1 cellular context compared by ENCODE assay signal in genomic region chr3:141421639-141422319, GRCh38.
TF ChIP-seq lines count a peak whose summit lies in the region.

No MANE protein-coding gene starts in this region.

TF ChIP-seq in A549, 52 proteins besides CTCF, POLR2A, EP300 and RAD21 (continued from another document):
- TF ChIP-seq REST (IDR thresholded peaks at IDR 0.05), result no peak
- TF ChIP-seq E2F6 (IDR thresholded peaks at IDR 0.05; ENCODE audit: borderline replicate concordance, low read depth), result no peak
- TF ChIP-seq NFE2L2 (conservative IDR thresholded peaks at IDR 0.05; ENCODE audit: low read length), result no peak
- peak; percentile 58 for TF ChIP-seq MAFK (IDR thresholded peaks at IDR 0.05; ENCODE audit: partially characterized antibody)
- TF ChIP-seq ZC3H11A (IDR thresholded peaks at IDR 0.05), result no peak
- no peak for TF ChIP-seq RFX5 (IDR thresholded peaks at IDR 0.05)
- TF ChIP-seq CEBPB (IDR thresholded peaks at IDR 0.05), result no peak
- peak; percentile 68; the same call in 1 of the 2 replicates for TF ChIP-seq FOSL2 (IDR thresholded peaks at IDR 0.05)
- peak; percentile 89 for TF ChIP-seq FOSL2 (CRISPR knock-in tag; IDR thresholded peaks at IDR 0.05)
- peak; percentile 77; the same call in 1 of the 2 replicates for TF ChIP-seq GATA3 (IDR thresholded peaks at IDR 0.05; ENCODE audit: borderline replicate concordance)
- no peak for TF ChIP-seq ZFP36 (IDR thresholded peaks at IDR 0.05; ENCODE audit: borderline replicate concordance, partially characterized antibody)
- TF ChIP-seq HOXB5 (CRISPR knock-in tag; IDR thresholded peaks at IDR 0.05), result peak; percentile 15; the same call in 1 of the 2 replicates
- peak; percentile 59; the same call in 1 of the 2 replicates for TF ChIP-seq MAX (IDR thresholded peaks at IDR 0.05)
- TF ChIP-seq POLR2AphosphoS2 (conservative IDR thresholded peaks at IDR 0.05; ENCODE audit: low read length), result no peak
- TF ChIP-seq EHMT2 (IDR thresholded peaks at IDR 0.05; ENCODE audit: low read depth), result no peak
- TF ChIP-seq NPAS2 (CRISPR knock-in tag; IDR thresholded peaks at IDR 0.05; ENCODE audit: borderline replicate concordance), result no peak
- no peak for TF ChIP-seq KDM5A (IDR thresholded peaks at IDR 0.05)
- TF ChIP-seq TP53 (CRISPR knock-in tag; IDR thresholded peaks at IDR 0.05), result no peak
- peak; percentile 62 for TF ChIP-seq JUNB (IDR thresholded peaks at IDR 0.05)
- TF ChIP-seq JUN (IDR thresholded peaks at IDR 0.05), result peak in 1 of 2 experiments; percentile 18; a peak in 1 of 5 replicates
- TF ChIP-seq SMC3 (IDR thresholded peaks at IDR 0.05), result peak; percentile 28; the same call in 1 of the 3 replicates
- no peak for TF ChIP-seq BCL3 (IDR thresholded peaks at IDR 0.05)
- TF ChIP-seq HOXA7 (CRISPR knock-in tag; IDR thresholded peaks at IDR 0.05), result no peak
- no peak for TF ChIP-seq CHD2 (IDR thresholded peaks at IDR 0.05; ENCODE audit: low read length, partially characterized antibody)
- no peak for TF ChIP-seq CBX8 (IDR thresholded peaks at IDR 0.05)
- TF ChIP-seq CBX2 (IDR thresholded peaks at IDR 0.05; ENCODE audit: borderline replicate concordance, low read depth), result no peak
- no peak for TF ChIP-seq HES2 (IDR thresholded peaks at IDR 0.05)
- TF ChIP-seq FOXS1 (CRISPR knock-in tag; IDR thresholded peaks at IDR 0.05), result no peak
- TF ChIP-seq NR3C1 (IDR thresholded peaks at IDR 0.05), result no peak
- TF ChIP-seq USF2 (IDR thresholded peaks at IDR 0.05), result no peak
- no peak for TF ChIP-seq HMGXB4 (CRISPR knock-in tag; IDR thresholded peaks at IDR 0.05; ENCODE audit: borderline replicate concordance)
- no peak for TF ChIP-seq RNF2 (IDR thresholded peaks at IDR 0.05; ENCODE audit: borderline replicate concordance, low read depth)
